Comparison of ENCODE assay signal across 18 cellular contexts in the genomic region with DNA sequence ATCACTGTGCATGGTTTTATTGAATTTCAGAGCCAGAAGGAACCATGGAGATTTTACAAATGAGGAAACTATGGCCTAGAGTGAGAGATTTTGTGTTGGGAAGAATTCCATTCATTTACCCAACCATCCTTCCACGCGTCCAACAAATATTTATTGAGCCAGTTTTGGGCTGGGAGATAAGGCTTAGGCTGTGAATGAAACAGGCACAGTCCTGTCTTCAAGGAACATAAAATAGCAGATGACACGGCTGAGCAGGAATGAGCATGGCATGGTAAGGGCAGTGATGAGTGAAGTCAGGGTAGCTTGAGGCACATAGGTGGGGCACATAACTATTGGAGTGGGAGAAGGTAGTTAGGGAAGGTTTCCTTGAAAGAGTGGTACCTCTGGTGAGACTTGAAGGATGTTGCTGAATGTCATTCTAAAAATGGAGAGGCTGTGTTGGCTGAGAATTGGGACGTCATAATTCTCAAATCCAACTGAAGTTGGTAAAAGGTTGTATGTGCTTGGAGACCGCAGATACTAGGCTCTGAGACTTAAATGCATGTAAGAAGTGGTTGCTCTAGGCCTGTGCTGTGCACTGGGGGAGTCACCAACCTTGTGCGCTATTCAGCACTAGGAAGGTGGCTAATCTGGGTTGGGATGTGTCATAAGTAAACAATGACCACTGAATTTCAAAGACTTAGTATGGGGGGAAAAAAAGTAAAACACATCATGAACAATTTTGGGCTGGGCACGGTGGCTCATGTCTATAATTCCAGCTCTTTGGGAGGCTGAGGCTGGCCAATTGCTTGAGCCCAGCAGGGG. TPM values are rescaled to one million over a fixed set of nuclear protein-coding genes. Genes with fewer than 3 reads are reported as not detected.
DNase-seq lines count a peak whose midpoint lies in the region; ATAC-seq and TF ChIP-seq lines count a peak whose summit lies in the region.
"Had no signal": no experiment of that assay in that cellular context is flagged by ENCODE, and none has a peak within 500 bp of the region (broad histone marks: within the 10 kb centered on the region; RNA-seq: fewer than 3 reads in every experiment).

No MANE protein-coding gene starts in this region.

- H3K9me3 ChIP-seq in left ventricle myocardium inferior (replicated peaks): no peaks in the 10 kb centered on the region
- H3K9me3 ChIP-seq in hepatocyte (ENCODE audit: low read depth): no peaks in the 10 kb centered on the region
- no peaks in the 10 kb centered on the region for H3K9me3 ChIP-seq in transverse colon
- H3K9me3 ChIP-seq in WERI-Rb-1 (ENCODE audit: severe bottlenecking): no peaks in the 10 kb centered on the region
- H3K9me3 ChIP-seq: ascending aorta, thyroid gland had no signal

- peaks cover 28% of the 10 kb centered on the region for H4K20me1 ChIP-seq in hepatocyte (ENCODE audit: insufficient read depth, poor library complexity, severe bottlenecking)

- no peaks in the 10 kb centered on the region for H3K9me2 ChIP-seq in hepatocyte (replicated peaks; ENCODE audit: insufficient read depth)

- H3K79me2 ChIP-seq in hepatocyte: peaks cover 98% of the 10 kb centered on the region

- H3K36me3 ChIP-seq in left ventricle myocardium inferior (no peaks in the 10 kb centered on the region), brain microvascular endothelial cell (replicated peaks) (no peaks in the 10 kb centered on the region), hepatocyte (replicated peaks; ENCODE audit: insufficient read depth, low read depth) (no peaks in the 10 kb centered on the region), transverse colon (no peaks in the 10 kb centered on the region), WERI-Rb-1 (peaks cover 4% of the 10 kb centered on the region; the same call in 1 of the 2 replicates)
- H3K36me3 ChIP-seq: ascending aorta, thyroid gland had no signal

- WGBS in hepatocyte (ENCODE audit: low lambda C conversion rate, missing lambda C conversion rate): 72% methylated on average over 7 of the region's 7 CpGs
- WGBS in transverse colon (ENCODE audit: low coverage in 1 of 2), 2 donors: 72 to 77% methylated on average over 4 to 7 of the region's 7 CpGs

- DNase-seq in left ventricle myocardium superior (no peak), left ventricle myocardium inferior (no peak), brain microvascular endothelial cell (peak; percentile 71), hepatocyte (ENCODE audit: low spot score) (no peak), transverse colon (no peak), NCI-H524 (lab: John Stamatoyannopoulos, UW) (no peak), WERI-Rb-1 (no peak)
- DNase-seq: 8988T; activated T-cell treated with anti-CD3 and anti-CD28 coated beads, Interleukin-2, amount 50 U/mL, for 48 hours; COR-L47; NCI-H146; NCI-H82; small intestine; thyroid gland had no signal

- H3K27me3 ChIP-seq in left ventricle myocardium inferior (ENCODE audit: low read depth) (no peaks in the 10 kb centered on the region), brain microvascular endothelial cell (replicated peaks) (no peaks in the 10 kb centered on the region), hepatocyte (no peaks in the 10 kb centered on the region), transverse colon (no peaks in the 10 kb centered on the region), WERI-Rb-1 (ENCODE audit: insufficient read depth, low read depth, severe bottlenecking) (no peaks in the 10 kb centered on the region)
- H3K27me3 ChIP-seq: ascending aorta, thyroid gland had no signal

- in situ Hi-C loops in brain microvascular endothelial cell (cut with HindIII; ENCODE audit: low pct_ligation_motif_present, low sequenced_read_pairs) (no loop called here), transverse colon (cut with MboI; ENCODE audit: low pct_ligation_motif_present in 1 of 4, low pct_unique_long_range_greater_than_20kb in 1 of 4, low sequenced_read_pairs in 3 of 4) (no loop called here)

- peaks cover 77% of the 10 kb centered on the region for H3K4me1 ChIP-seq in left ventricle myocardium inferior
- peaks cover 66% of the 10 kb centered on the region for H3K4me1 ChIP-seq in hepatocyte (ENCODE audit: insufficient read depth)
- peaks cover 16 to 53% (median 38%) of the 10 kb centered on the region in 4 donors for H3K4me1 ChIP-seq in transverse colon

- no peak overlapping the region for H3K4me3 ChIP-seq in left ventricle myocardium inferior
- no peak overlapping the region for H3K4me3 ChIP-seq in brain microvascular endothelial cell (ENCODE audit: low read depth, low read length)
- no peak overlapping the region for H3K4me3 ChIP-seq in hepatocyte
- no peak overlapping the region for H3K4me3 ChIP-seq in transverse colon
- H3K4me3 ChIP-seq in WERI-Rb-1 (ENCODE audit: low read depth, low read length): no peak overlapping the region
- H3K4me3 ChIP-seq: ascending aorta, thyroid gland had no signal

- no peak overlapping the region for H2AFZ ChIP-seq in hepatocyte

- no peak overlapping the region for H3K4me2 ChIP-seq in hepatocyte

- no peak for TF ChIP-seq POLR2A in transverse colon (IDR thresholded peaks at IDR 0.05)

- TF ChIP-seq EP300 in transverse colon (IDR thresholded peaks at IDR 0.05; ENCODE audit: low read depth): no peak

- H3K27ac ChIP-seq in left ventricle myocardium inferior (replicated peaks) (no peak overlapping the region), brain microvascular endothelial cell (peak overlapping the region; percentile 84), hepatocyte (peak overlapping the region; percentile 93), transverse colon (peak overlapping the region in 3 of 4 donors; percentile 86 to 89 (median 89)), WERI-Rb-1 (no peak overlapping the region)
- H3K27ac ChIP-seq: ascending aorta had no signal

- peak; percentile 30 for ATAC-seq in left ventricle myocardium superior
- no peak for ATAC-seq in HG03469 (IDR thresholded peaks at IDR 0.05; ENCODE audit: unreplicated experiment)
- ATAC-seq: activated CD4-positive, CD25-positive, alpha-beta regulatory T cell treated with anti-CD3 and anti-CD28 coated beads, Interleukin-2, amount 50 U/mL, for 24 hours had no signal

- TF ChIP-seq CTCF in left ventricle myocardium inferior (IDR thresholded peaks at IDR 0.05; ENCODE audit: borderline replicate concordance): no peak
- no peak for TF ChIP-seq CTCF in brain microvascular endothelial cell (IDR thresholded peaks at IDR 0.05; ENCODE audit: low read depth, low read length, missing control alignments)
- no peak for TF ChIP-seq CTCF in hepatocyte (IDR thresholded peaks at IDR 0.05; ENCODE audit: poor library complexity)
- no peak for TF ChIP-seq CTCF in transverse colon (IDR thresholded peaks at IDR 0.05)
- TF ChIP-seq CTCF in WERI-Rb-1 (IDR thresholded peaks at IDR 0.05; ENCODE audit: low read depth, low read length): no peak

- intact Hi-C loops in left ventricle myocardium superior (cut with micrococcal nuclease): no loop called here
- intact Hi-C loops in left ventricle myocardium inferior (cut with micrococcal nuclease): no loop called here
- intact Hi-C loops in transverse colon (cut with DNase I; ENCODE audit: low total_unique reads): no loop called here

RNA-seq across cellular contexts. Expression of a gene that starts 51.8 kb away (rescaled TPM):
- total RNA-seq in left ventricle myocardium superior (127 TPM), left ventricle myocardium inferior (121 TPM), hepatocyte (82.2 and 87.2 TPM in 2 replicates), transverse colon (100 to 1,000 TPM in 1 of 4 donors, 10 to 100 TPM in 3; 46.4 to 214 (median 61.2) TPM)
- polyA plus RNA-seq in hepatocyte: 37.2 and 50.4 TPM in 2 replicates
- polyA plus RNA-seq: IgD-negative memory B cell had no signal

Comparison
In these comparisons a context has a peak if more than half of its experiments do, and no peak if none do; other contexts are left out.
1. H3K27ac ChIP-seq: peak in brain microvascular endothelial cell (single experiment), hepatocyte (single experiment) and transverse colon (3 of 4); none in left ventricle myocardium inferior (single experiment) and WERI-Rb-1 (single experiment).